ENCODE assay signal across 8 cellular contexts in genomic region chrX:102863735-102864134, GRCh38.
A peak's percentile ranks its signal among the peaks of the same experiment; 100 is the strongest.
DNase-seq lines count a peak whose midpoint lies in the region; ATAC-seq and TF ChIP-seq lines count a peak whose summit lies in the region.

No MANE protein-coding gene starts in this region.

- 0% methylated on average over 4 of the region's 4 CpGs for WGBS in mammary epithelial cell (ENCODE audit: low coverage, missing lambda C conversion rate)

- H3K79me2 ChIP-seq in mammary epithelial cell (ENCODE audit: insufficient read depth, low read length), result no peaks in the 10 kb centered on the region

- dilution Hi-C loops in mammary epithelial cell (cut with HindIII; ENCODE audit: low sequenced_read_pairs), result no loop called here

- no peaks in the 10 kb centered on the region for H3K27me3 ChIP-seq in WERI-Rb-1 (ENCODE audit: insufficient read depth, low read depth, severe bottlenecking)
- no peaks in the 10 kb centered on the region for H3K27me3 ChIP-seq in mammary epithelial cell (ENCODE audit: insufficient read depth, low read length)
- no peaks in the 10 kb centered on the region for H3K27me3 ChIP-seq in kidney epithelial cell (ENCODE audit: control insufficient read depth, insufficient read depth, low read length)

- CTCF ChIA-PET in mammary epithelial cell (lab: Charles Lee; ENCODE audit: low non-redundant PET), result interaction anchor here (0.5 kb wide), 2 partner anchors 35 to 265 kb away, joined by 4 to 16 read pairs; partner anchors contain the start of gene ARMCX5

- no TSS peak for BruUV-seq in mammary epithelial cell (replicated peaks; lab: Mats Ljungman, UMichigan)

- no peak overlapping the region for H3K9ac ChIP-seq in mammary epithelial cell (ENCODE audit: insufficient read depth, low read length)

- in situ Hi-C loops in mammary epithelial cell (cut with MboI; ENCODE audit: low sequenced_read_pairs in 2 of 2), result no loop called here

- peak; percentile 94 for ATAC-seq in GM18870 (IDR thresholded peaks at IDR 0.05; ENCODE audit: unreplicated experiment)
- peak; percentile 93 for ATAC-seq in HG03066 (IDR thresholded peaks at IDR 0.05; ENCODE audit: low read depth, unreplicated experiment)

- DNase-seq in AG10803 (ENCODE audit: low read depth), result peak; percentile 67
- peak; percentile 73 for DNase-seq in NCI-H2107 treated with DMSO at 0.1 percent for 48 hours (lab: John Stamatoyannopoulos, UW; ENCODE audit: unreplicated experiment)
- peak; percentile 84 for DNase-seq in WERI-Rb-1
- DNase-seq in mammary epithelial cell, result peak; percentile 71
- no peak for DNase-seq in kidney epithelial cell (ENCODE audit: low read depth)
- DNase-seq in stimulated activated CD4-positive, alpha-beta T cell treated with anti-CD3 and anti-CD28 coated beads, Interleukin-2, amount 100 ng/mL, for 24 hours, result peak; percentile 83 to 85

- H3K9me3 ChIP-seq in WERI-Rb-1 (ENCODE audit: severe bottlenecking), result no peaks in the 10 kb centered on the region
- H3K9me3 ChIP-seq in mammary epithelial cell (replicated peaks; ENCODE audit: insufficient read depth, low read length), result no peaks in the 10 kb centered on the region

- H3K27ac ChIP-seq in WERI-Rb-1 (no peak overlapping the region), mammary epithelial cell (ENCODE audit: insufficient read depth, low read depth, low read length) (no peak overlapping the region)

- H3K4me1 ChIP-seq in mammary epithelial cell (ENCODE audit: insufficient read depth, low read length), result no peaks in the 10 kb centered on the region

- intact Hi-C loops in mammary epithelial cell (cut with micrococcal nuclease), result loop anchor here (1.0 kb wide), 1 partner anchor 264 kb away; the partner anchor contains the start of gene ARMCX5

- TF ChIP-seq CTCF in AG10803 (conservative IDR thresholded peaks at IDR 0.05; ENCODE audit: low read length) (peak; percentile 80), WERI-Rb-1 (IDR thresholded peaks at IDR 0.05; ENCODE audit: low read depth, low read length) (peak; percentile 75), mammary epithelial cell (conservative IDR thresholded peaks at IDR 0.05 in 1 of 2, IDR thresholded peaks at IDR 0.05 in 1 of 2; ENCODE audit: extremely low read depth in 1 of 2, insufficient read depth in 1 of 2, low read depth in 1 of 2, low read length in 2 of 2) (peak; percentile 85 to 99), kidney epithelial cell (IDR thresholded peaks at IDR 0.05; ENCODE audit: insufficient read depth, low read length, poor library complexity, severe bottlenecking) (peak; percentile 80)

- H3K36me3 ChIP-seq in WERI-Rb-1 (no peaks in the 10 kb centered on the region; the same call in 1 of the 2 replicates), mammary epithelial cell (ENCODE audit: insufficient read depth, low read length) (no peaks in the 10 kb centered on the region), kidney epithelial cell (ENCODE audit: control insufficient read depth, insufficient read depth, low read length) (no peaks in the 10 kb centered on the region)

- no peak overlapping the region for H2AFZ ChIP-seq in mammary epithelial cell (ENCODE audit: low read depth, low read length)

- H3K4me2 ChIP-seq in mammary epithelial cell (ENCODE audit: insufficient read depth, low read depth, low read length), result no peak overlapping the region

- H3K4me3 ChIP-seq in AG10803 (ENCODE audit: low read length) (no peak overlapping the region), WERI-Rb-1 (ENCODE audit: low read depth, low read length) (no peak overlapping the region), mammary epithelial cell (replicated peaks in 1 of 3; ENCODE audit: insufficient read depth in 1 of 3, low read depth in 2 of 3, low read length in 3 of 3) (no peak overlapping the region), kidney epithelial cell (ENCODE audit: low read depth, low read length) (no peak overlapping the region)

- H4K20me1 ChIP-seq in mammary epithelial cell (ENCODE audit: insufficient read depth, low read length), result no peaks in the 10 kb centered on the region
